Comparison of ENCODE assay signal across 8 cellular contexts in the genomic region with DNA sequence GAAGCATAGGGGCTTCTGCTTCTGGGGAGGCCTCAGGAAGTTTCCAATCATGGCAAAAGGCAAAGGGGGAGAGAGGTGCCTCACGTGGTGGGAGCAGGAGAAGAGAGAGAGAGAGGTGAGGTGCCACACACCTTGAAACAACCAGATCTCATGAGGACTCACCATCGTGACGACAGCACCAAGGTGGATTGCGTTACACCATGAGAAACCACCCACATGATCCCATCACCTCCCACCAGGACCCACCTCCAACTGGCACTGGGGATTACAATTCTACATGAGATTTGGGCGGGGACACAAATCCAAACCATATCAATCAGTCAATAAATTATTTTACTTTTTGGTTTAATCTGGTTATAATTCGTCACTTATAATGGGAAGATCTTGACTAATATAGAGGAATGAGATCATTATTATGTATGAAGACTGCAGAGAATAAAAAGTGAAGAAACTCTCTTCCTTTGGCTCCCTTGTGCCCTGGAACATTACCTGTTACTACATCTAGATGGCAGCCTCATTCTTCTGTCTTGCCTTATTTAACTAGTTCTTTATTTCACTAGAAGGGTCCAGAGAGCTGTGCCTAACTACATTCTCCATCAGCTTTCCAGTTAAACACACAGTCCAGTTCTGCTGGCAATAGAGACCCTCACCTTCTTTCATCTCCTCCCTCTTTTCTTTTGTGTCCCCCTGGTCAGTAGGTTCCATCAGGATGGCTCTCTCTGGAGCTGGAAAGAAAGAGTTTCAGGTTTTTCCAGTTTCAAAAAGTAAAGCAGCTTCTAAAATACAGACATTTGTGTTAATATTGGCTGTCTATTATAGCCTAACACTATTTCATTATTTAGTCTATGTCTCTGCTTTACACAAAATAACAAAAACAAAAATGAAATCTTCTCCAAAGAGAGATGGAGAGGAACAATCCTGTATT. TPM values are rescaled to one million over a fixed set of nuclear protein-coding genes. Genes with fewer than 3 reads are reported as not detected.
DNase-seq lines count a peak whose midpoint lies in the region; ATAC-seq and TF ChIP-seq lines count a peak whose summit lies in the region.

No MANE protein-coding gene starts in this region.

- no peaks in the 10 kb centered on the region for H3K36me3 ChIP-seq in sigmoid colon

- no peak for DNase-seq in AG09309 (ENCODE audit: low read depth)
- DNase-seq in NCI-H460 (ENCODE audit: extremely low read depth, low read depth): peak; percentile 43
- DNase-seq in epithelial cell of esophagus (ENCODE audit: low read depth): peak; percentile 46
- DNase-seq in sigmoid colon: no peak

- H3K27ac ChIP-seq in sigmoid colon: no peak overlapping the region

- peak; percentile 49 for TF ChIP-seq CTCF in AG09309 (IDR thresholded peaks at IDR 0.05; ENCODE audit: control insufficient read depth, insufficient read depth, low read depth, low read length, missing control alignments)
- peak; percentile 66 for TF ChIP-seq CTCF in epithelial cell of esophagus (IDR thresholded peaks at IDR 0.05; ENCODE audit: insufficient read depth, low read depth, low read length, missing control alignments)
- peak in 3 of 4 experiments; percentile 10 to 37 (median 27) for TF ChIP-seq CTCF in sigmoid colon (IDR thresholded peaks at IDR 0.05)

- WGBS in sigmoid colon, 2 donors: 65 to 74% methylated on average over 6 of the region's 6 CpGs

- H3K4me1 ChIP-seq in sigmoid colon: no peaks in the 10 kb centered on the region

- no peaks in the 10 kb centered on the region for H3K9me3 ChIP-seq in sigmoid colon

- no peaks in the 10 kb centered on the region for H3K27me3 ChIP-seq in sigmoid colon

- intact Hi-C loops in sigmoid colon (cut with DNase I): loop anchor here (5.0 kb wide), 1 partner anchor 442 kb away; no protein-coding TSS in a partner anchor

- no peak overlapping the region for H3K4me3 ChIP-seq in AG09309 (ENCODE audit: control insufficient read depth, low read depth, low read length)
- H3K4me3 ChIP-seq in epithelial cell of esophagus (ENCODE audit: low read length): no peak overlapping the region
- no peak overlapping the region for H3K4me3 ChIP-seq in sigmoid colon

- no peak for TF ChIP-seq EP300 in sigmoid colon (IDR thresholded peaks at IDR 0.05)

- TF ChIP-seq POLR2A in sigmoid colon (IDR thresholded peaks at IDR 0.05): no peak

- ATAC-seq in GM21737 (IDR thresholded peaks at IDR 0.05; ENCODE audit: unreplicated experiment) (peak; percentile 62), GM18858 (IDR thresholded peaks at IDR 0.05; ENCODE audit: unreplicated experiment) (no peak), HG03025 (IDR thresholded peaks at IDR 0.05; ENCODE audit: low FRiP score, unreplicated experiment) (no peak), HG02763 (IDR thresholded peaks at IDR 0.05; ENCODE audit: unreplicated experiment) (no peak)

RNA-seq across cellular contexts. Expression of gene SPINK7, which starts 21.7 kb away (rescaled TPM):
- not detected in 2 replicates for total RNA-seq in NCI-H460 (2014; rRNA removed; shearing (Covaris generic))
- polyA plus RNA-seq in NCI-H460 (2014; cell fraction: nucleus; rRNA removed): not detected in 2 replicates
- not detected for total RNA-seq in sigmoid colon
- polyA plus RNA-seq in sigmoid colon: under 1 TPM in 1 of 3 donors, not detected in 2; 0.42 TPM

RNA-seq across cellular contexts. Expression of gene SPINK13, which starts 21.9 kb away (rescaled TPM):
- total RNA-seq in NCI-H460 (2014; rRNA removed; shearing (Covaris generic)): 1.3 and 2.8 TPM in 2 replicates
- 0.60 and 0.76 TPM in 2 replicates for polyA plus RNA-seq in NCI-H460 (2014; cell fraction: nucleus; rRNA removed)
- under 1 TPM in 1 of 4 donors, not detected in 3; 0.33 TPM for total RNA-seq in sigmoid colon
- polyA plus RNA-seq in sigmoid colon: under 1 TPM in 1 of 3 donors, not detected in 2; 0.45 TPM

RNA-seq across cellular contexts. Expression of gene SPINK9, which starts 44.8 kb away (rescaled TPM):
- total RNA-seq in NCI-H460 (2014; rRNA removed; shearing (Covaris generic)): not detected in 2 replicates
- not detected in 2 replicates for polyA plus RNA-seq in NCI-H460 (2014; cell fraction: nucleus; rRNA removed)
- total RNA-seq in sigmoid colon: not detected
- polyA plus RNA-seq in sigmoid colon: not detected

RNA-seq across cellular contexts. Expression of gene MARCOL, which starts 52.2 kb away (rescaled TPM):
- total RNA-seq in NCI-H460 (2014; rRNA removed; shearing (Covaris generic)): 2.3 and 3.8 TPM in 2 replicates
- 2.8 and 3.8 TPM in 2 replicates for polyA plus RNA-seq in NCI-H460 (2014; cell fraction: nucleus; rRNA removed)
- total RNA-seq in sigmoid colon: 1 to 10 TPM in 1 of 4 donors, not detected in 3; 1.8 TPM
- not detected for polyA plus RNA-seq in sigmoid colon

Comparison
In these comparisons a context has a peak if more than half of its experiments do, and no peak if none do; other contexts are left out.
1. DNase-seq: peak in NCI-H460 (single experiment) and epithelial cell of esophagus (single experiment); none in AG09309 (single experiment) and sigmoid colon (single experiment).
2. Peak in every context shown above with its lines, with median percentiles within 50 percentile points of each other: CTCF ChIP-seq.